1 cellular context compared by ENCODE assay signal in the genomic region with DNA sequence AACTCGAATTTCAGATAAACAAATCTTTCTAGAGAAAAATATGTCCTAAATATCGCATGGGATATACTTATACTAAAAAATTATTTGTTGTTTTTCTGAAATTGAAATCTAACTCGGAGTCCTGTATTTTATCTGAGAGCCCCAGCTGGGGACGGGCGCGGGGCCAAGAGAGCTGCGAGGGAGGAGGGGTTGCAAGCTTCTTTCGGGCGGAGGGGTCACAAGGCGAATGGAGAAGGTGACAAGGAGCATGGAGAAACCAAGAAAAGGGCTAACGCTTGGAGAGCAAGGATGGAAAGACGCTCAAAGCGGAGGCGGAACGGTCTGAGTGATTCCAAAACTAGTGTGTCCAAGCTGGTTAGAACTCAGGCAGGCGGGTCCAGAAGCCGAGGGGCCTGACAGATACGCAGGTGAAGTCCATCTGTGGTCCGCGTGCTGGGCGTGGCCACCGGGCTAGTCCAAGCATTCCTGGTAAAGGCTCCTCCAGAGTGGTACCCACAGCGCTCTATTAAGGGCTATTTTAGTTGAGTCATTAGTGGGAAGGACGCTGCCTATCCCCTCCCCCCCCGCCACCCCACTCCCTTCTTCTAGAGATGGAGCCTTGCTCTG.
TF ChIP-seq lines count a peak whose summit lies in the region.

No MANE protein-coding gene starts in this region.

TF ChIP-seq in IMR-90, 13 proteins besides CTCF, POLR2A, EP300 and RAD21 (continued from another document):
- TF ChIP-seq ELK1 (IDR thresholded peaks at IDR 0.05; ENCODE audit: borderline replicate concordance, low read depth, low read length) (no peak), MXI1 (IDR thresholded peaks at IDR 0.05; ENCODE audit: borderline replicate concordance, low read depth, low read length) (no peak), MAFK (IDR thresholded peaks at IDR 0.05; ENCODE audit: low read depth, low read length) (no peak), NFE2L2 (IDR thresholded peaks at IDR 0.05; ENCODE audit: low read depth, low read length) (no peak), CEBPB (IDR thresholded peaks at IDR 0.05; ENCODE audit: low read depth, low read length) (no peak), RCOR1 (IDR thresholded peaks at IDR 0.05; ENCODE audit: insufficient replicate concordance, low read length) (no peak), SMC3 (IDR thresholded peaks at IDR 0.05; ENCODE audit: low read depth, low read length) (no peak), CHD1 (IDR thresholded peaks at IDR 0.05; ENCODE audit: low read depth, low read length) (no peak), BHLHE40 (IDR thresholded peaks at IDR 0.05; ENCODE audit: low read depth, low read length) (no peak), RFX5 (IDR thresholded peaks at IDR 0.05; ENCODE audit: low read depth, low read length) (no peak)
